In the genomic region with DNA sequence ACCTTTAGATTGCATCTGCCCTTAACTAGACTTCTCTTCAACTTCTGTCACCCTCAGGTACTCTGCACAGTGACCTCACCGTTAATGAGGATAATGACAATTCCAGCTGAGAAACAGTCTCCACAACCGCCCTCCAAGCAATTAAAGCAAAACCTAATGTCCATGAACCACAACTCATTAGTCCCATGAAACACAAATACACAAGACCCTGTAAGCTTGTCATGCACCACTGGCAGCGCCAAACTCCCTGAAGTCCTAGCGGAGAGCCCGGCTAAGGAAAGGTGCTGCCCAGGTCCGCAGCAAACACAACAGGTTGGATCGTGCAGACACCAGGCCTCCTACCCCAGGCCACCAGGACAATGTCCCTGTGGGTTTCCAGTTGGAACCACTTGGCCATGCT, we compare ENCODE assay signal across 10 cellular contexts. TPM values are rescaled to one million over a fixed set of nuclear protein-coding genes. Genes with fewer than 3 reads are reported as not detected.
DNase-seq lines count a peak whose midpoint lies in the region; ATAC-seq lines count a peak whose summit lies in the region.
"Had no signal": no experiment of that assay in that cellular context is flagged by ENCODE, and none has a peak within 500 bp of the region (broad histone marks: within the 10 kb centered on the region; RNA-seq: fewer than 3 reads in every experiment).

No MANE protein-coding gene starts in this region.

- peaks cover 98% of the 10 kb centered on the region for H3K79me2 ChIP-seq in ACC112 (ENCODE audit: control insufficient read depth, insufficient read depth, low read length, unreplicated experiment)

- H3K27me3 ChIP-seq in ACC112 (ENCODE audit: insufficient read depth, low read length): no peaks in the 10 kb centered on the region
- H3K27me3 ChIP-seq in HUES6 (ENCODE audit: control insufficient read depth, insufficient read depth, low read length): no peaks in the 10 kb centered on the region
- H3K27me3 ChIP-seq in duodenal mucosa (ENCODE audit: control insufficient read depth in 1 of 2, insufficient read depth in 2 of 2, low read length in 2 of 2): no peaks in the 10 kb centered on the region
- no peaks in the 10 kb centered on the region for H3K27me3 ChIP-seq in naive thymus-derived CD4-positive, alpha-beta T cell (ENCODE audit: control insufficient read depth in 2 of 2, insufficient read depth in 2 of 2, low read length in 2 of 2)

- peaks cover 75% of the 10 kb centered on the region for H3K4me1 ChIP-seq in ACC112 (ENCODE audit: control insufficient read depth, insufficient read depth, low read length, unreplicated experiment)
- peaks cover 92% of the 10 kb centered on the region for H3K4me1 ChIP-seq in HUES6 (ENCODE audit: control insufficient read depth, insufficient read depth, low read length)
- H3K4me1 ChIP-seq in duodenal mucosa (ENCODE audit: control insufficient read depth in 1 of 2, insufficient read depth in 2 of 2, low read length in 2 of 2): peaks cover 93 to 95% of the 10 kb centered on the region in 2 donors
- peaks cover 86 to 95% of the 10 kb centered on the region in 2 donors for H3K4me1 ChIP-seq in naive thymus-derived CD4-positive, alpha-beta T cell (ENCODE audit: control insufficient read depth in 2 of 2, insufficient read depth in 2 of 2, low read length in 2 of 2)

- no peak for DNase-seq in naive thymus-derived CD4-positive, alpha-beta T cell
- DNase-seq in GOT3 (lab: John Stamatoyannopoulos, UW) (no peak), NCI-H2227 (lab: John Stamatoyannopoulos, UW; ENCODE audit: unreplicated experiment) (no peak), inferior parietal cortex (ENCODE audit: extremely low spot score) (no peak)
- DNase-seq: cerebellar nuclear complex, GDM1 had no signal

- H3K4me3 ChIP-seq in ACC112 (ENCODE audit: low read depth, low read length) (peak overlapping the region; percentile 50), HUES6 (ENCODE audit: low read depth, low read length) (peak overlapping the region; percentile 1; the same call in 1 of the 2 replicates), duodenal mucosa (ENCODE audit: low read depth in 1 of 2, low read length in 2 of 2) (peak overlapping the region; percentile 1 to 4)
- H3K4me3 ChIP-seq in naive thymus-derived CD4-positive, alpha-beta T cell (ENCODE audit: low read length): no peak overlapping the region

- no peak for ATAC-seq in naive thymus-derived CD4-positive, alpha-beta T cell
- ATAC-seq in GM18870 (IDR thresholded peaks at IDR 0.05; ENCODE audit: unreplicated experiment): no peak

- POLR2A ChIA-PET in naive thymus-derived CD4-positive, alpha-beta T cell (lab: Charles Lee): no interaction called here

- no peak overlapping the region for H2AFZ ChIP-seq in ACC112 (ENCODE audit: low read length, unreplicated experiment)

- peak overlapping the region; percentile 3 to 98 (median 53) for H3K27ac Mint-ChIP-seq in naive thymus-derived CD4-positive, alpha-beta T cell

- CTCF ChIA-PET in naive thymus-derived CD4-positive, alpha-beta T cell (lab: Charles Lee): interaction anchor here (0.6 kb wide), 1 partner anchor 9 kb away, joined by 3 read pairs; no protein-coding TSS in a partner anchor

- H3K9me3 ChIP-seq in HUES6 (ENCODE audit: control insufficient read depth, insufficient read depth, low read depth, low read length): no peaks in the 10 kb centered on the region
- H3K9me3 ChIP-seq in duodenal mucosa (ENCODE audit: control insufficient read depth in 1 of 2, low read length in 2 of 2): no peaks in the 10 kb centered on the region
- H3K9me3 ChIP-seq in naive thymus-derived CD4-positive, alpha-beta T cell (ENCODE audit: control insufficient read depth in 2 of 3, low read length in 3 of 3): no peaks in the 10 kb centered on the region

- H3K9ac ChIP-seq in HUES6 (ENCODE audit: low read length): peak overlapping the region; percentile 22
- no peak overlapping the region for H3K9ac ChIP-seq in duodenal mucosa (ENCODE audit: low read depth in 1 of 2, low read length in 2 of 2)

- peaks cover 68 to 100% (median 97%) of the 10 kb centered on the region in 7 donors for H3K4me1 Mint-ChIP-seq in naive thymus-derived CD4-positive, alpha-beta T cell

- intact Hi-C loops in naive thymus-derived CD4-positive, alpha-beta T cell (cut with micrococcal nuclease): loop anchor here (5.0 to 10.0 kb wide), 5 partner anchors 266 to 1341 kb away; a partner anchor contains a TSS

- no peaks in the 10 kb centered on the region for H3K9me3 Mint-ChIP-seq in naive thymus-derived CD4-positive, alpha-beta T cell

- H3K36me3 Mint-ChIP-seq in naive thymus-derived CD4-positive, alpha-beta T cell: peaks cover 0 to 72% (median 5%) of the 10 kb centered on the region in 5 donors

- H3K27me3 Mint-ChIP-seq in naive thymus-derived CD4-positive, alpha-beta T cell: no peaks in the 10 kb centered on the region

- H3K36me3 ChIP-seq in ACC112 (ENCODE audit: insufficient read depth, low read length) (0 out of 2 replicates have a peak, but pooled peaks cover 7% of the 10 kb centered on the region), HUES6 (ENCODE audit: control insufficient read depth, insufficient read depth, low read length) (peaks cover 86% of the 10 kb centered on the region), duodenal mucosa (ENCODE audit: control insufficient read depth in 1 of 2, insufficient read depth in 2 of 2, low read length in 2 of 2) (peaks cover 5 to 31% of the 10 kb centered on the region in 2 donors)
- H3K36me3 ChIP-seq in naive thymus-derived CD4-positive, alpha-beta T cell (ENCODE audit: control insufficient read depth in 2 of 3, insufficient read depth in 3 of 3, low read length in 3 of 3): no peaks in the 10 kb centered on the region

- H3K4me3 Mint-ChIP-seq in naive thymus-derived CD4-positive, alpha-beta T cell: peak overlapping the region in 9 of 10 donors; percentile 29 to 87 (median 70)

- H3K27ac ChIP-seq in ACC112 (ENCODE audit: low read depth, low read length) (peak overlapping the region; percentile 75), HUES6 (ENCODE audit: low read depth, low read length) (no peak overlapping the region), duodenal mucosa (ENCODE audit: low read depth, low read length) (peak overlapping the region; percentile 26)
- no peak overlapping the region for H3K27ac ChIP-seq in naive thymus-derived CD4-positive, alpha-beta T cell (ENCODE audit: low read depth, low read length)

RNA-seq across cellular contexts. Expression of a gene that starts 7.4 kb away (rescaled TPM):
- 10 to 100 TPM; 21.2 to 79.4 (median 30.1) TPM for total RNA-seq in naive thymus-derived CD4-positive, alpha-beta T cell
- 1 to 10 TPM; 5.3 to 6.5 TPM for polyA plus RNA-seq in naive thymus-derived CD4-positive, alpha-beta T cell

Comparison
In these comparisons a context has a peak if more than half of its experiments do, and no peak if none do; other contexts are left out.
1. H3K27ac ChIP-seq: peak in ACC112 (single experiment) and duodenal mucosa (single experiment); none in HUES6 (single experiment) and naive thymus-derived CD4-positive, alpha-beta T cell (single experiment).